ENCODE assay signal across 8 cellular contexts in genomic region chr1:84479998-84480397, GRCh38. TPM values are rescaled to one million over a fixed set of nuclear protein-coding genes. Genes with fewer than 3 reads are reported as not detected.
DNase-seq lines count a peak whose midpoint lies in the region; ATAC-seq, FAIRE-seq and TF ChIP-seq lines count a peak whose summit lies in the region.

No MANE protein-coding gene starts in this region.

- H3K36me3 Mint-ChIP-seq in type B pancreatic cell = peaks cover 29% of the 10 kb centered on the region

- peak overlapping the region; percentile 11 to 72 (median 50) for H3K4me3 ChIP-seq in adrenal gland

- peaks cover 10 to 31% of the 10 kb centered on the region in 2 donors for H3K4me1 ChIP-seq in adrenal gland (replicated peaks in 1 of 2)

- peaks cover 27% of the 10 kb centered on the region for H3K27me3 Mint-ChIP-seq in type B pancreatic cell

- intact Hi-C loops in adrenal gland (cut with DNase I) (no loop called here), left colon (cut with DNase I, micrococcal nuclease) (no loop called here)

- 4 to 6% (median 6%) methylated on average over 9 of the region's 9 CpGs for WGBS in adrenal gland, 4 donors

- peaks cover 18% of the 10 kb centered on the region for H3K27me3 ChIP-seq in adrenal gland

- no peaks in the 10 kb centered on the region for H3K9me3 ChIP-seq in adrenal gland (replicated peaks in 1 of 3)

- peak overlapping the region; percentile 100 for H3K4me3 Mint-ChIP-seq in type B pancreatic cell

- ATAC-seq in GM18511 (IDR thresholded peaks at IDR 0.05; ENCODE audit: unreplicated experiment) = peak; percentile 27
- peak; percentile 24 for ATAC-seq in HG03196 (IDR thresholded peaks at IDR 0.05; ENCODE audit: unreplicated experiment)
- peak; percentile 24 for ATAC-seq in left colon

- peak overlapping the region; percentile 98 for H3K27ac Mint-ChIP-seq in type B pancreatic cell

- FAIRE-seq in GM12892 (lab: Jason Lieb, UNC) = no peak

- peaks cover 10% of the 10 kb centered on the region for H3K9me3 Mint-ChIP-seq in type B pancreatic cell

- peaks cover 22% of the 10 kb centered on the region for H3K4me1 Mint-ChIP-seq in type B pancreatic cell (ENCODE audit: unreplicated experiment)

- H3K36me3 ChIP-seq in adrenal gland (replicated peaks in 1 of 2) = peaks cover 0 to 21% of the 10 kb centered on the region in 2 donors

- no peak for DNase-seq in adrenal gland
- DNase-seq in left colon = no peak
- DNase-seq in type B pancreatic cell (ENCODE audit: extremely low spot score, unreplicated experiment) = no peak
- DNase-seq in GM12892 (ENCODE audit: insufficient read length) = no peak
- no peak for DNase-seq in amygdala (lab: John Stamatoyannopoulos, UW)
- no peak for DNase-seq in dedifferentiated amniotic fluid mesenchymal stem cell (ENCODE audit: extremely low spot score)

- peak overlapping the region in 1 of 5 donors; percentile 86 for H3K27ac ChIP-seq in adrenal gland

- TF ChIP-seq CTCF in adrenal gland (IDR thresholded peaks at IDR 0.05) (no peak), type B pancreatic cell (conservative IDR thresholded peaks at IDR 0.05) (no peak)

- TF ChIP-seq POLR2A in adrenal gland (IDR thresholded peaks at IDR 0.05) (no peak), GM12892 (IDR thresholded peaks at IDR 0.05; ENCODE audit: low read depth, low read length) (no peak)

RNA-seq across cellular contexts. Expression of gene RPF1, which starts 0.9 kb away (rescaled TPM):
- 10 to 100 TPM; 23.4 to 30.8 (median 26.8) TPM for total RNA-seq in adrenal gland
- 10 to 100 TPM; 12.4 to 66.9 (median 21.5) TPM for polyA plus RNA-seq in adrenal gland
- total RNA-seq in left colon = 10 to 100 TPM; 23.5 to 25.2 TPM
- 29.5 and 34.1 TPM in 2 replicates for total RNA-seq in type B pancreatic cell (ENCODE audit: low replicate concordance)
- 45.4 TPM for polyA plus RNA-seq in GM12892 (2012; ENCODE audit: missing spikeins)

RNA-seq across cellular contexts. Expression of gene SPATA1, which starts 26.2 kb away (rescaled TPM):
- total RNA-seq in adrenal gland = 1 to 10 TPM in 1 of 8 donors, under 1 TPM in 3, not detected in 4; 0.29 to 1.5 (median 0.75) TPM
- under 1 TPM in 2 of 3 donors, not detected in 1; 0.48 to 0.71 TPM for polyA plus RNA-seq in adrenal gland
- 1 to 10 TPM in 1 of 2 donors, under 1 TPM in 1; 0.61 to 1.1 TPM for total RNA-seq in left colon
- 0.67 and 1.8 TPM in 2 replicates for total RNA-seq in type B pancreatic cell (ENCODE audit: low replicate concordance)
- 1.9 TPM for polyA plus RNA-seq in GM12892 (2012; ENCODE audit: missing spikeins)

RNA-seq across cellular contexts. Expression of gene GNG5, which starts 26.4 kb away (rescaled TPM):
- total RNA-seq in adrenal gland (10 to 100 TPM; 34.0 to 81.5 (median 73.1) TPM), left colon (100 to 1,000 TPM; 126 to 148 TPM), type B pancreatic cell (ENCODE audit: low replicate concordance) (114 and 125 TPM in 2 replicates)
- 100 to 1,000 TPM in 1 of 3 donors, 10 to 100 TPM in 2; 61.5 to 172 (median 76.8) TPM for polyA plus RNA-seq in adrenal gland
- 163 TPM for polyA plus RNA-seq in GM12892 (2012; ENCODE audit: missing spikeins)
